In the genomic region with DNA sequence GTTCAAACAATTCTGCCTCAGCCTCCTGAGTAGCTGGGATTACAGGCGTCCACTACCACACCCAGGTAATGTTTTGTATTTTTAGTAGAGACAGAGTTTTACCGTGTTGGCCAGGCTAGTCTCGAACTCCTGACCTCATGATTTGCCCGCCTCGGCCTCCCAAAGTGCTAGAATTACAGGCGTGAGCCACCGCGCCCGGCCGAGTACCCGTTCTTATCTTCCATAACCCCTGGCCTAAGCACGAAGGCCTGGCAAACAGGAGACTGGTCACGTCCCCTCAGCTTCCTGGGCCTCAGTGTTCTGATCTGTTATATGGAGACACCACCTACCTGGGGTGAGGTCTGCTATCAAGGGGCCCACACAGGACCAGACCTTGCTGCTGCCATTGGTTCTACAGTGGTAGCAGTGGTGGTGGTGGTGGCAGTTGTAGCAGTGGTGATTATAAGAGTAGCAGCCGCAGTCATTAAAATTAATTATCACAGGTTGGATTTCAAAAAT, we compare ENCODE assay signal across 27 cellular contexts. TPM values are rescaled to one million over a fixed set of nuclear protein-coding genes. Genes with fewer than 3 reads are reported as not detected.
"Had no signal": no experiment of that assay in that cellular context is flagged by ENCODE, and none has a peak within 500 bp of the region (broad histone marks: within the 10 kb centered on the region; RNA-seq: fewer than 3 reads in every experiment).

No MANE protein-coding gene starts in this region.

- H3K9me3 Mint-ChIP-seq: activated naive CD8-positive, alpha-beta T cell treated with anti-CD3 and anti-CD28 coated beads, Interleukin-2, amount 10 ng/mL, durations not matched to agents 7 days and 5 days; T-helper 2 cell treated with Interferon-gamma antibody and Interleukin-4, amounts not matched to agents 5 μg/mL and 100 μg/mL, for 36 hours; WTC11 had no signal

- H3K36me3 Mint-ChIP-seq: activated naive CD8-positive, alpha-beta T cell treated with anti-CD3 and anti-CD28 coated beads, Interleukin-2, amount 10 ng/mL, durations not matched to agents 7 days and 5 days; WTC11 had no signal

- H3K27ac ChIP-seq: adrenal gland, Peyer's patch, RWPE1, SJSA1 had no signal

- H3K9me3 ChIP-seq: adrenal gland, Peyer's patch, SJSA1 had no signal

- H3K27me3 Mint-ChIP-seq: activated naive CD8-positive, alpha-beta T cell treated with anti-CD3 and anti-CD28 coated beads, Interleukin-2, amount 10 ng/mL, durations not matched to agents 7 days and 5 days had no signal

- H3K4me1 ChIP-seq: adrenal gland, Peyer's patch, SJSA1 had no signal

- ATAC-seq: K562, SK-N-SH treated with all-trans-retinoic acid at 6 μM for 48 hours, WTC11 had no signal

- DNase-seq: activated CD4-positive, alpha-beta T cell treated with anti-CD3 and anti-CD28 coated beads for 48 hours; activated CD4-positive, alpha-beta T cell treated with anti-CD3 and anti-CD28 coated beads, Interleukin-2, amount 50 U/mL, for 48 hours; activated CD4-positive, CD25-positive, alpha-beta regulatory T cell treated with anti-CD3 and anti-CD28 coated beads, Interleukin-2, amount 50 U/mL, for 72 hours; activated naive CD4-positive, alpha-beta T cell treated with anti-CD3 and anti-CD28 coated beads, Interleukin-2, amount 50 U/mL, for 16 hours; activated naive CD8-positive, alpha-beta T cell treated with anti-CD3 and anti-CD28 coated beads, Interleukin-2, amount 10 ng/mL, durations not matched to agents 7 days and 5 days; adrenal gland; anterior cingulate cortex; Karpas-422; MM.1S; NCI-H1105; NCI-H1436; NCI-H1694 treated with DMSO at 0.1 percent for 48 hours; NCI-H2029 treated with DMSO at 0.1 percent for 48 hours; NCI-H345; NCI-H510A; NCI-H526 treated with DMSO at 0.1 percent for 48 hours; Peyer's patch; SHP77; SW 1271 had no signal

- H3K4me1 Mint-ChIP-seq: WTC11 had no signal

- H3K27me3 ChIP-seq: adrenal gland, Peyer's patch, SJSA1 had no signal

- H3K36me3 ChIP-seq: adrenal gland, Peyer's patch, SJSA1 had no signal

- H3K4me3 Mint-ChIP-seq: activated naive CD8-positive, alpha-beta T cell treated with anti-CD3 and anti-CD28 coated beads, Interleukin-2, amount 10 ng/mL, durations not matched to agents 7 days and 5 days; WTC11 had no signal

- H3K4me3 ChIP-seq: adrenal gland, K562, Peyer's patch, SJSA1 had no signal

- H3K27ac Mint-ChIP-seq: activated naive CD8-positive, alpha-beta T cell treated with anti-CD3 and anti-CD28 coated beads, Interleukin-2, amount 10 ng/mL, durations not matched to agents 7 days and 5 days; WTC11 had no signal

RNA-seq across cellular contexts. Expression of a gene that starts 1.3 kb away (rescaled TPM):
- total RNA-seq: activated CD8-positive, alpha-beta memory T cell treated with anti-CD3 and anti-CD28 coated beads for 36 hours; activated naive CD8-positive, alpha-beta T cell treated with anti-CD3 and anti-CD28 coated beads, Interleukin-2, amount 10 ng/mL, durations not matched to agents 7 days and 5 days; Peyer's patch; T-helper 1 cell treated with Interleukin-12 subunit alpha and Interleukin-12 subunit beta and Interleukin-4 antibody, amounts not matched to agents 30 ng/mL and 1 ng/mL, for 36 hours; WTC11 had no signal
